Comparison of ENCODE assay signal across 8 cellular contexts in the genomic region with DNA sequence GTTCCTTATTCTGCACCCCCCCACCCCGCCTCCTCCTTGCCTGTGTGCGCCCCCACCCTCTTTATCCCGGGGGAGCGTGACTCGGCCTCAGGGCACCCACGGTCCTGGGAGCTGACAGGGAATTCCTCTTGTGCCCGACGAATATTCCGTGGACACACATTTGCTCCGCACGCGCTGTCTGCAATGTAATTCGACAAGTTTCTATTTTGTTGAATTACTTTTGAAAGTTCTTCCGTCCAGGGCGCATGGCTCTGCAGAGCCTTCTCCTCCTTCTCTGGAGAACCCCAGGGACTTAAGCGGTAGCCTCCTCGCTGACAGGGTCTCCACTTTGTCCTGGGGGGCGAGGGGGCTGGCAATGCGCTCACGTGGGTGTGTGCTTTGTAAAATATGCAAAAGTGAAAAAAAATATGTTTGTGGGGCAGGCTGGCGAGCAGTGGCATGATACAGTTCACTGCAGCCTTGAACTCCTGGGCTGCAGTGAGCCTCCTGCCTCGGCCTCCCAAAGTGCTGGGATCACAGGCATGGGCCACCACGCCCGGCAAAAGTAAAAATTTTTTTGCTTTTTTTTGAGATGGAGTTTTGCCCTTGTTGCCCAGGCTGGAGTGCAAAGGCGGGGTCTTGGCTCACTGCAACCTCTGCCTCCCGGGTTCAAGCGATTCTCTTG. TPM values are rescaled to one million over a fixed set of nuclear protein-coding genes. Genes with fewer than 3 reads are reported as not detected.
DNase-seq lines count a peak whose midpoint lies in the region; ATAC-seq and TF ChIP-seq lines count a peak whose summit lies in the region.

No MANE protein-coding gene starts in this region.

- H3K9me3 ChIP-seq in MM.1S (replicated peaks; ENCODE audit: insufficient read depth, low read length) (no peaks in the 10 kb centered on the region), ectodermal cell (ENCODE audit: control insufficient read depth, low read length) (no peaks in the 10 kb centered on the region), neural cell (ENCODE audit: low read length) (no peaks in the 10 kb centered on the region)

- peaks cover 0 to 2% (median 0%) of the 10 kb centered on the region in 7 donors for H3K9me3 Mint-ChIP-seq in CD14-positive monocyte

- no peaks in the 10 kb centered on the region for H3K9me2 ChIP-seq in MM.1S (replicated peaks; ENCODE audit: insufficient read depth, low read length)
- no peaks in the 10 kb centered on the region for H3K9me2 ChIP-seq in neural cell (ENCODE audit: insufficient read depth, low read length)

- H3K27ac ChIP-seq in MM.1S (ENCODE audit: low read length) (no peak overlapping the region), ectodermal cell (ENCODE audit: insufficient read depth, low read depth, low read length, poor library complexity, severe bottlenecking) (no peak overlapping the region), neural cell (ENCODE audit: low read length) (no peak overlapping the region)

- TF ChIP-seq RAD21 in neural cell (conservative IDR thresholded peaks at IDR 0.05) = no peak

- H3K36me3 ChIP-seq in MM.1S (replicated peaks; ENCODE audit: insufficient read depth, low read length) (no peaks in the 10 kb centered on the region; the same call in 1 of the 2 replicates), ectodermal cell (ENCODE audit: control insufficient read depth, insufficient read depth, low read length) (no peaks in the 10 kb centered on the region), neural cell (ENCODE audit: insufficient read depth, low read length) (no peaks in the 10 kb centered on the region)

- intact Hi-C loops in CD14-positive monocyte (cut with micrococcal nuclease) = no loop called here

- no peak for TF ChIP-seq EP300 in neural cell (conservative IDR thresholded peaks at IDR 0.05; ENCODE audit: poor library complexity, severe bottlenecking)

- peaks cover 4 to 10% (median 5%) of the 10 kb centered on the region in 3 donors for H3K27me3 Mint-ChIP-seq in CD14-positive monocyte (ENCODE audit: low read depth in 3 of 3)

- peak overlapping the region; percentile 80 to 94 for H3K4me3 Mint-ChIP-seq in CD14-positive monocyte

- H3K79me2 ChIP-seq in MM.1S (ENCODE audit: low read length) (peaks cover 41% of the 10 kb centered on the region), neural cell (replicated peaks; ENCODE audit: insufficient read depth, low read length) (peaks cover 39% of the 10 kb centered on the region)

- H3K9ac ChIP-seq in MM.1S (ENCODE audit: low read length) (peak overlapping the region; percentile 66; the same call in 1 of the 2 replicates), neural cell (ENCODE audit: low read length) (peak overlapping the region; percentile 80)

- H3K4me1 ChIP-seq in MM.1S (ENCODE audit: low read length) (peaks cover 23% of the 10 kb centered on the region), ectodermal cell (ENCODE audit: control insufficient read depth, insufficient read depth, low read length) (peaks cover 12% of the 10 kb centered on the region)

- H3K27me3 ChIP-seq in MM.1S (replicated peaks; ENCODE audit: insufficient read depth, low read length) (0 out of 2 replicates have a peak, but pooled peaks cover 3% of the 10 kb centered on the region), ectodermal cell (ENCODE audit: control insufficient read depth, insufficient read depth, low read length, poor library complexity, severe bottlenecking) (no peaks in the 10 kb centered on the region), neural cell (ENCODE audit: insufficient read depth, low read depth, low read length) (no peaks in the 10 kb centered on the region)

- peaks cover 31% of the 10 kb centered on the region for H3K4me1 Mint-ChIP-seq in CD14-positive monocyte

- DNase-seq in CD14-positive monocyte (ENCODE audit: low spot score) (no peak), MM.1S (no peak), NOMO-1 treated with dmso at 0.1 percent for 144 hours (lab: John Stamatoyannopoulos, UW; ENCODE audit: unreplicated experiment) (no peak)

- H3F3A ChIP-seq in MM.1S (ENCODE audit: insufficient read depth, low read length) = peaks cover 23% of the 10 kb centered on the region
- H3F3A ChIP-seq in neural cell (ENCODE audit: insufficient read depth, low read length, poor library complexity, severe bottlenecking) = no peaks in the 10 kb centered on the region

- H3K27ac Mint-ChIP-seq in CD14-positive monocyte = peak overlapping the region; percentile 64 to 87 (median 82)

- ATAC-seq in HG02763 (IDR thresholded peaks at IDR 0.05; ENCODE audit: unreplicated experiment) (no peak), HG03460 (IDR thresholded peaks at IDR 0.05; ENCODE audit: unreplicated experiment) (no peak), HG03039 (IDR thresholded peaks at IDR 0.05; ENCODE audit: unreplicated experiment) (no peak)

- peaks cover 0 to 10% of the 10 kb centered on the region in 2 donors for H3K36me3 Mint-ChIP-seq in CD14-positive monocyte

- H3K4me3 ChIP-seq in MM.1S (ENCODE audit: low read length) = peak overlapping the region; percentile 80
- H3K4me3 ChIP-seq in ectodermal cell (ENCODE audit: insufficient read depth, low read depth, low read length) = peak overlapping the region; percentile 88
- peak overlapping the region; percentile 69 for H3K4me3 ChIP-seq in neural cell (ENCODE audit: low read length)

- H4K20me1 ChIP-seq in MM.1S (ENCODE audit: insufficient read depth, low read length) (peaks cover 26% of the 10 kb centered on the region), neural cell (ENCODE audit: insufficient read depth) (no peaks in the 10 kb centered on the region)

- TF ChIP-seq CTCF in CD14-positive monocyte (IDR thresholded peaks at IDR 0.05) = no peak
- TF ChIP-seq CTCF in MM.1S (IDR thresholded peaks at IDR 0.05; ENCODE audit: low read length) = no peak
- no peak for TF ChIP-seq CTCF in neural cell (IDR thresholded peaks at IDR 0.05; ENCODE audit: poor library complexity, severe bottlenecking)

- H2AFZ ChIP-seq in MM.1S (ENCODE audit: low read length) (peak overlapping the region; percentile 94), neural cell (ENCODE audit: low read depth, low read length) (peak overlapping the region; percentile 33)

- WGBS in ectodermal cell, 2 experiments = 47 to 48% methylated on average over 27 of the region's 27 CpGs

- peak overlapping the region; percentile 88 for H3K4me2 ChIP-seq in MM.1S (ENCODE audit: low read depth, low read length)
- H3K4me2 ChIP-seq in neural cell (ENCODE audit: low read length) = peak overlapping the region; percentile 44

TF ChIP-seq in neural cell, 6 proteins besides CTCF, POLR2A, EP300 and RAD21:
- no peak for TF ChIP-seq POLR2AphosphoS5 (IDR thresholded peaks at IDR 0.05)
- TF ChIP-seq SMC3 (conservative IDR thresholded peaks at IDR 0.05; ENCODE audit: poor library complexity) = no peak
- TF ChIP-seq, protein P1, sequence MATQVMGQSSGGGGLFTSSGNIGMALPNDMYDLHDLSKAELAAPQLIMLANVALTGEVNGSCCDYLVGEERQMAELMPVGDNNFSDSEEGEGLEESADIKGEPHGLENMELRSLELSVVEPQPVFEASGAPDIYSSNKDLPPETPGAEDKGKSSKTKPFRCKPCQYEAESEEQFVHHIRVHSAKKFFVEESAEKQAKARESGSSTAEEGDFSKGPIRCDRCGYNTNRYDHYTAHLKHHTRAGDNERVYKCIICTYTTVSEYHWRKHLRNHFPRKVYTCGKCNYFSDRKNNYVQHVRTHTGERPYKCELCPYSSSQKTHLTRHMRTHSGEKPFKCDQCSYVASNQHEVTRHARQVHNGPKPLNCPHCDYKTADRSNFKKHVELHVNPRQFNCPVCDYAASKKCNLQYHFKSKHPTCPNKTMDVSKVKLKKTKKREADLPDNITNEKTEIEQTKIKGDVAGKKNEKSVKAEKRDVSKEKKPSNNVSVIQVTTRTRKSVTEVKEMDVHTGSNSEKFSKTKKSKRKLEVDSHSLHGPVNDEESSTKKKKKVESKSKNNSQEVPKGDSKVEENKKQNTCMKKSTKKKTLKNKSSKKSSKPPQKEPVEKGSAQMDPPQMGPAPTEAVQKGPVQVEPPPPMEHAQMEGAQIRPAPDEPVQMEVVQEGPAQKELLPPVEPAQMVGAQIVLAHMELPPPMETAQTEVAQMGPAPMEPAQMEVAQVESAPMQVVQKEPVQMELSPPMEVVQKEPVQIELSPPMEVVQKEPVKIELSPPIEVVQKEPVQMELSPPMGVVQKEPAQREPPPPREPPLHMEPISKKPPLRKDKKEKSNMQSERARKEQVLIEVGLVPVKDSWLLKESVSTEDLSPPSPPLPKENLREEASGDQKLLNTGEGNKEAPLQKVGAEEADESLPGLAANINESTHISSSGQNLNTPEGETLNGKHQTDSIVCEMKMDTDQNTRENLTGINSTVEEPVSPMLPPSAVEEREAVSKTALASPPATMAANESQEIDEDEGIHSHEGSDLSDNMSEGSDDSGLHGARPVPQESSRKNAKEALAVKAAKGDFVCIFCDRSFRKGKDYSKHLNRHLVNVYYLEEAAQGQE (IDR thresholded peaks at IDR 0.05; ENCODE audit: borderline replicate concordance) = no peak
- TF ChIP-seq EZH2 (IDR thresholded peaks at IDR 0.05; ENCODE audit: borderline replicate concordance, insufficient read depth, low read length, poor library complexity, severe bottlenecking) = no peak
- no peak for TF ChIP-seq TAF1 (IDR thresholded peaks at IDR 0.05; ENCODE audit: low read depth)
- TF ChIP-seq MXI1 (conservative IDR thresholded peaks at IDR 0.05; ENCODE audit: poor library complexity, severe bottlenecking) = no peak
TF ChIP-seq in neural cell: peak in this region for 0.

RNA-seq across cellular contexts. Expression of a gene that starts 0.6 kb away (rescaled TPM):
- polyA plus RNA-seq in CD14-positive monocyte (100 to 1,000 TPM; 166 to 187 TPM), neural cell (109 and 124 TPM in 2 replicates)
- 350 TPM for polyA plus RNA-seq in ectodermal cell (2013, experiment 1 of 4)
- 343 TPM for polyA plus RNA-seq in ectodermal cell (2013, experiment 2 of 4)
- 272 TPM for polyA plus RNA-seq in ectodermal cell (2013, experiment 3 of 4)
- 301 TPM for polyA plus RNA-seq in ectodermal cell (2013, experiment 4 of 4)
- polyA minus RNA-seq in neural cell = 103 and 107 TPM in 2 replicates
